ENCODE assay signal across 7 cellular contexts in genomic region chr12:130953783-130954543, GRCh38. TPM values are rescaled to one million over a fixed set of nuclear protein-coding genes. Genes with fewer than 3 reads are reported as not detected.
A peak's percentile ranks its signal among the peaks of the same experiment; 100 is the strongest.
DNase-seq lines count a peak whose midpoint lies in the region; ATAC-seq, FAIRE-seq and TF ChIP-seq lines count a peak whose summit lies in the region.

ADGRD1 (plus strand) TSS chr12:130953907; CDS start chr12:130954466, 559 bp downstream.

- H3K23ac ChIP-seq in H1 (ENCODE audit: insufficient read length), result no peak within 1 kb of the TSS

- H2AK5ac ChIP-seq in H1 (ENCODE audit: low read depth, low read length), result no peak within 1 kb of the TSS

- H3K9me3 ChIP-seq in HUES64 (ENCODE audit: insufficient read depth, low read depth, low read length), result no peaks in the 10 kb centered on the region
- H3K9me3 ChIP-seq in H1 (ENCODE audit: insufficient read depth in 2 of 2, low read depth in 1 of 2, low read length in 1 of 2), result no peaks in the 10 kb centered on the region
- no peaks in the 10 kb centered on the region for H3K9me3 ChIP-seq in mucosa of descending colon

- no peak for TF ChIP-seq POLR2A in H1 (IDR thresholded peaks at IDR 0.05; ENCODE audit: control extremely low read depth in 1 of 2, low read depth in 2 of 2, low read length in 2 of 2)

- H3K23me2 ChIP-seq in H1 (ENCODE audit: low read depth, low read length), result peaks cover 3% of the 10 kb centered on the region; the same call in 1 of the 2 replicates

- peak within 1 kb of the TSS; percentile 68 for H3K18ac ChIP-seq in H1 (ENCODE audit: extremely low read depth, low read length)

- intact Hi-C loops in mucosa of descending colon (cut with DNase I, micrococcal nuclease), result no loop called here

- no peaks in the 10 kb centered on the region for H3K36me3 ChIP-seq in HUES64 (ENCODE audit: insufficient read depth, low read length)
- no peaks in the 10 kb centered on the region for H3K36me3 ChIP-seq in H1 (ENCODE audit: control insufficient read depth in 2 of 4, insufficient read depth in 4 of 4, low read length in 3 of 4)
- H3K36me3 ChIP-seq in mucosa of descending colon (ENCODE audit: low read depth), result no peaks in the 10 kb centered on the region

- peak within 1 kb of the TSS; percentile 79 for H2AFZ ChIP-seq in H1 (ENCODE audit: low read length)

- FAIRE-seq in H1 (lab: Jason Lieb, UNC) (no peak), urothelium cell line (lab: Jason Lieb, UNC) (no peak)

- no peak within 1 kb of the TSS for H3K56ac ChIP-seq in H1 (replicated peaks; ENCODE audit: insufficient read length, low read depth, low read length)

- H3K79me2 ChIP-seq in H1 (ENCODE audit: control insufficient read depth in 1 of 2, insufficient read depth in 2 of 2, low read length in 2 of 2), result no peaks in the 10 kb centered on the region

- no peak within 1 kb of the TSS for H4K8ac ChIP-seq in H1 (ENCODE audit: extremely low read depth, insufficient read depth, low read length)

- H3K4me2 ChIP-seq in H1 (ENCODE audit: insufficient read depth in 1 of 2, low read depth in 2 of 2, low read length in 2 of 2), result peak within 1 kb of the TSS in 1 of 2 experiments; percentile 22; a peak in 1 of 4 replicates

- H4K91ac ChIP-seq in H1 (replicated peaks; ENCODE audit: insufficient read length, low read length), result no peak within 1 kb of the TSS

- TF ChIP-seq CTCF in H1 (IDR thresholded peaks at IDR 0.05; ENCODE audit: control extremely low read depth in 1 of 3, insufficient read depth in 1 of 3, low read depth in 1 of 3, low read length in 3 of 3), result no peak
- TF ChIP-seq CTCF in mucosa of descending colon (IDR thresholded peaks at IDR 0.05), result no peak

- H2BK120ac ChIP-seq in H1 (replicated peaks; ENCODE audit: low read depth, low read length), result no peak within 1 kb of the TSS

- H3K27me3 ChIP-seq in HUES64 (ENCODE audit: insufficient read depth, low read length) (peaks cover 12% of the 10 kb centered on the region; the same call in 1 of the 2 replicates), H1 (replicated peaks in 1 of 4; ENCODE audit: control insufficient read depth in 3 of 4, extremely low read depth in 1 of 4, insufficient read depth in 3 of 4, low read length in 3 of 4) (peaks cover 0 to 4% (median 2%) of the 10 kb centered on the region in 4 experiments; a peak in 2 of 7 replicates)

- H3K4me3 ChIP-seq in HUES64 (ENCODE audit: low read length) (no peak within 1 kb of the TSS), H1 (ENCODE audit: extremely low read depth in 1 of 4, insufficient read depth in 2 of 4, low read depth in 3 of 4, low read length in 4 of 4) (no peak within 1 kb of the TSS), mucosa of descending colon (no peak within 1 kb of the TSS)

- 0 out of 2 replicates have a peak within 1 kb of the TSS, but pooled peaks have one; percentile 11 for H2BK15ac ChIP-seq in H1 (ENCODE audit: low read length)

- CTCF ChIA-PET in H1 (lab: Charles Lee; ENCODE audit: partially characterized antibody), result interaction anchor here (0.6 to 1.4 kb wide), 6 partner anchors 37 to 581 kb away, joined by 3 to 6 read pairs (median 3); no protein-coding TSS in a partner anchor

- no peak for TF ChIP-seq RAD21 in H1 (IDR thresholded peaks at IDR 0.05 in 1 of 2, conservative IDR thresholded peaks at IDR 0.05 in 1 of 2; ENCODE audit: low read depth in 2 of 2, low read length in 2 of 2)

- peaks cover 0 to 4% of the 10 kb centered on the region in 2 experiments for H4K20me1 ChIP-seq in H1 (replicated peaks in 1 of 2; ENCODE audit: control insufficient read depth in 1 of 2, insufficient read depth in 2 of 2, low read length in 2 of 2)

- peak; percentile 68 for ATAC-seq in mucosa of descending colon

- H3K79me1 ChIP-seq in H1 (ENCODE audit: low read depth, low read length), result no peaks in the 10 kb centered on the region

- H4K5ac ChIP-seq in H1 (ENCODE audit: insufficient read length, low read depth, low read length), result no peak within 1 kb of the TSS

- DNase-seq in H1 (ENCODE audit: low read depth in 1 of 2, low spot score in 2 of 2) (no peak), mucosa of descending colon (peak in 1 of 3 donors; percentile 23), urothelium cell line (ENCODE audit: low spot score) (peak; percentile 50), GOT3 (lab: John Stamatoyannopoulos, UW) (no peak), HCEC 1CT (no peak), NCI-H1092 treated with DMSO at 0.1 percent for 48 hours (lab: John Stamatoyannopoulos, UW) (no peak)

- no peak within 1 kb of the TSS for H3K4ac ChIP-seq in H1 (replicated peaks; ENCODE audit: insufficient read length, low read depth, low read length)

- H2BK12ac ChIP-seq in H1 (ENCODE audit: low read depth, low read length), result peak within 1 kb of the TSS; percentile 30

- H3K27ac ChIP-seq in HUES64 (ENCODE audit: low read depth, low read length) (no peak within 1 kb of the TSS), H1 (ENCODE audit: low read depth, low read length) (no peak within 1 kb of the TSS)

- H3K14ac ChIP-seq in H1 (ENCODE audit: insufficient read length), result no peak within 1 kb of the TSS

- peaks cover 17% of the 10 kb centered on the region for H3K4me1 ChIP-seq in HUES64 (ENCODE audit: insufficient read depth, low read length)
- peaks cover 3 to 22% (median 4%) of the 10 kb centered on the region in 4 experiments; a peak in 6 of 7 replicates for H3K4me1 ChIP-seq in H1 (replicated peaks in 1 of 4; ENCODE audit: control insufficient read depth in 3 of 4, insufficient read depth in 4 of 4, low read length in 3 of 4)
- H3K4me1 ChIP-seq in mucosa of descending colon (ENCODE audit: low read depth), result no peaks in the 10 kb centered on the region

- H3K9ac ChIP-seq in HUES64 (ENCODE audit: low read depth, low read length), result 0 out of 2 replicates have a peak within 1 kb of the TSS, but pooled peaks have one; percentile 7
- H3K9ac ChIP-seq in H1 (replicated peaks in 1 of 4; ENCODE audit: extremely low read depth in 1 of 4, low read depth in 3 of 4, low read length in 3 of 4), result no peak within 1 kb of the TSS

- no peak within 1 kb of the TSS for H2BK5ac ChIP-seq in H1 (ENCODE audit: low read depth, low read length)

- POLR2A ChIA-PET in H1 (lab: Charles Lee; ENCODE audit: partially characterized antibody), result interaction anchor here (0.8 to 1.7 kb wide), 4 partner anchors 19 to 79 kb away, joined by 3 to 4 read pairs (median 4); no protein-coding TSS in a partner anchor

- TF ChIP-seq EP300 in H1 (IDR thresholded peaks at IDR 0.05; ENCODE audit: borderline replicate concordance in 1 of 2, low read depth in 2 of 2, low read length in 2 of 2), result no peak

- H2BK20ac ChIP-seq in H1 (ENCODE audit: low read length), result no peak within 1 kb of the TSS

- 36% methylated on average over 24 of the region's 24 CpGs for WGBS in HUES64
- 70% methylated on average over 20 of the region's 24 CpGs; no CpG with 5 or more reads in 1 of the 2 experiments for WGBS in H1 (ENCODE audit: extremely low coverage in 1 of 2, insufficient coverage in 1 of 2, insufficient read length in 1 of 2, insufficient replicate concordance in 2 of 2, low coverage in 1 of 2, low lambda C conversion rate in 2 of 2, missing lambda C conversion rate in 1 of 2), 2 experiments

TF ChIP-seq in H1, 55 proteins besides CTCF, POLR2A, EP300 and RAD21:
- TF ChIP-seq RNF2 (IDR thresholded peaks at IDR 0.05; ENCODE audit: borderline replicate concordance, low read depth, low read length, missing control alignments, poor library complexity, severe bottlenecking) (no peak), E2F6 (IDR thresholded peaks at IDR 0.05) (peak; percentile 39)

RNA-seq across cellular contexts. Expression of gene ADGRD1, which starts in this region (rescaled TPM):
- 0.25 TPM for polyA plus RNA-seq in HUES64 (2013, experiment 1 of 2)
- 0.82 TPM for polyA plus RNA-seq in HUES64 (2013, experiment 2 of 2)
- 0.48 and 1.3 TPM in 2 replicates for total RNA-seq in H1 (2021; fragmentation: NEBNext Ultra II Directional; extraction: Animal tissue kit (Norgen Biotek cat#: 25700))
- 0.36 and 1.1 TPM in 2 replicates for polyA plus RNA-seq in H1 (2011; rRNA removed)
- 0.47 TPM for polyA plus RNA-seq in H1 (2011; cell fraction: cytosol; rRNA removed)
- polyA plus RNA-seq in H1 (2011; cell fraction: nucleus; rRNA removed), result 2.0 TPM
- 0.20 to 0.96 TPM (median 0.35 TPM) in 4 replicates for polyA plus RNA-seq in H1 (2012, experiment 1 of 2)
- 0.12 TPM for polyA plus RNA-seq in H1 (2012, experiment 2 of 2)
- polyA plus RNA-seq in H1 (2013, experiment 1 of 2), result 0.34 TPM
- polyA plus RNA-seq in H1 (2013, experiment 2 of 2), result 0.39 TPM
- polyA minus RNA-seq in H1 (2011; rRNA and poly(A)+ RNA removed), result 1.6 and 1.8 TPM in 2 replicates
- polyA minus RNA-seq in H1 (2011; cell fraction: cytosol; rRNA and poly(A)+ RNA removed), result 1.2 TPM
- 3.6 TPM for polyA minus RNA-seq in H1 (2011; cell fraction: nucleus; rRNA and poly(A)+ RNA removed)
- 10 to 100 TPM in 2 of 3 donors, 1 to 10 TPM in 1; 2.6 to 18.4 (median 12.9) TPM for total RNA-seq in mucosa of descending colon
